In the genomic region with DNA sequence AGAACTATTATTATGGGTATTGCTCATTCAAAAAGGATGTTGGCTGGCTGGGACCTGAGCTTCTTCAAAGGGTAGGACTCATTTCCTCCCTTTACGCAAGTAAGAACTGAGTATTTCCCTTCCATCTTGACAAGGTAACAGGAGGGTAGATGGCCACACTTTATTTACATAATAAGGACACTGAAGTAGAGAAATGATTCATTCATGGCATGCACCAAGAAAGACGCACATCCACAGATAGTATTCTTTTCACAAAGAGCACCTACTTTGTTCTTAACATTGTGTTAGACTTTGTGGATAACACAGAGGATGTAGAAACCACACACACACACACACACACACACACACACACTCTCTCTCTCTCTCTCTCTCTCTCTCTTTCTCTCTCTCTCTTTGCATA, we compare ENCODE assay signal across 8 cellular contexts.
DNase-seq lines count a peak whose midpoint lies in the region; ATAC-seq and TF ChIP-seq lines count a peak whose summit lies in the region.

No MANE protein-coding gene starts in this region.

- DNase-seq in stimulated activated CD4-positive, alpha-beta T cell treated with anti-CD3 and anti-CD28 coated beads, Interleukin-1b, Interleukin-23, amount 100 ng/mL, for 48 hours = peak; percentile 32
- no peak for DNase-seq in stimulated activated CD4-positive, alpha-beta T cell treated with anti-CD3 and anti-CD28 coated beads, Interleukin-4, amount 100 ng/mL, for 4 hours
- DNase-seq in NCI-H69 (lab: John Stamatoyannopoulos, UW) (no peak), adrenal gland (no peak), posterior vena cava (ENCODE audit: low spot score) (no peak), Right ventricle myocardium superior (no peak)

- H3K27me3 ChIP-seq in adrenal gland = no peaks in the 10 kb centered on the region

- intact Hi-C loops in adrenal gland (cut with DNase I) = no loop called here
- intact Hi-C loops in posterior vena cava (cut with DNase I) = no loop called here
- intact Hi-C loops in Right ventricle myocardium superior (cut with DNase I) = no loop called here

- no peaks in the 10 kb centered on the region for H3K36me3 ChIP-seq in adrenal gland (replicated peaks in 1 of 2)

- TF ChIP-seq CTCF in adrenal gland (IDR thresholded peaks at IDR 0.05) = no peak

- H3K4me1 ChIP-seq in adrenal gland (replicated peaks in 1 of 2) = no peaks in the 10 kb centered on the region

- no peak for TF ChIP-seq POLR2A in adrenal gland (IDR thresholded peaks at IDR 0.05)

- no peak overlapping the region for H3K27ac ChIP-seq in adrenal gland

- WGBS in adrenal gland, 4 donors = 39 to 47% (median 40%) methylated on average over 2 of the region's 2 CpGs

- H3K4me3 ChIP-seq in adrenal gland = no peak overlapping the region

- ATAC-seq in GM21825 (IDR thresholded peaks at IDR 0.05; ENCODE audit: unreplicated experiment) (peak; percentile 75), HG03432 (IDR thresholded peaks at IDR 0.05; ENCODE audit: unreplicated experiment) (peak; percentile 81), Right ventricle myocardium superior (ENCODE audit: poor library complexity) (no peak)

- no peaks in the 10 kb centered on the region for H3K9me3 ChIP-seq in adrenal gland (replicated peaks in 1 of 3)
